ENCODE assay signal across 10 cellular contexts in the genomic region with DNA sequence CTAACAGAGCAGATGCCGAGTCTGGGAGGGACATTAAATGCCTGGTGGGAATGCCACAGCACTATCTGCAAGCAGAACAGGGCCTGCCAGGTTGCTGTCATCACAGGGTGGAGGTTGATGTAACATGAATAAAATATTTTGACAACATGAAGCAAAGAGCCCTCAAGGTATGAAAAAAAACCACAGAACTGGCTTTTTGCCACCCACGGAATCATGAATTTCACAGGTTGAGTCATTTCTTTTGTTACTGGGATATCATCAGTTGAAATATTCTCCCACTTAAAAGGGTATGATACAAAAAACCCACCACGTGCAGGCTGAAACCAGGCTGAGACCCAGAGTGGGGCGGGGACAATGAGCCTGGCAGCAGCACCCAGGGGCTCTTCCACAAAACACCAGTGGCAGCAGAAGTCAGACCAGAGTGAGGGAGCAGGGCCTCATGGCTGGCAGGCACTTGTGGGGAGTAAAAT.
DNase-seq lines count a peak whose midpoint lies in the region; ATAC-seq and TF ChIP-seq lines count a peak whose summit lies in the region.
"Had no signal": no experiment of that assay in that cellular context is flagged by ENCODE, and none has a peak within 500 bp of the region (broad histone marks: within the 10 kb centered on the region; RNA-seq: fewer than 3 reads in every experiment).

No MANE protein-coding gene starts in this region.

- TF ChIP-seq CTCF in testis (IDR thresholded peaks at IDR 0.05), result no peak

- DNase-seq in NCI-H226, result peak; percentile 95
- peak; percentile 22 for DNase-seq in dermis blood vessel endothelial cell
- peak; percentile 66 for DNase-seq in skeletal muscle cell (ENCODE audit: low read depth)
- DNase-seq in testis, result no peak
- DNase-seq in SIG-M5 treated with dmso at 0.1 percent for 504 hours (lab: John Stamatoyannopoulos, UW; ENCODE audit: unreplicated experiment), result no peak
- no peak for DNase-seq in activated naive CD4-positive, alpha-beta T cell (lab: John Stamatoyannopoulos, UW)
- DNase-seq in superior temporal gyrus (ENCODE audit: extremely low spot score), result no peak
- DNase-seq: adrenal gland, MV-4-11 had no signal

- peak; percentile 46 for ATAC-seq in GM18907 (IDR thresholded peaks at IDR 0.05; ENCODE audit: unreplicated experiment)

- 82 to 84% methylated on average over 4 of the region's 4 CpGs for WGBS in testis, 2 donors

- intact Hi-C loops in testis (cut with DNase I; ENCODE audit: low total_unique reads), result no loop called here

- no peaks in the 10 kb centered on the region for H3K27me3 ChIP-seq in testis
- H3K27me3 ChIP-seq: adrenal gland had no signal

- TF ChIP-seq POLR2A in testis (IDR thresholded peaks at IDR 0.05), result no peak

- no peaks in the 10 kb centered on the region for H3K36me3 ChIP-seq in testis (ENCODE audit: low read depth, missing control alignments)
- H3K36me3 ChIP-seq: adrenal gland had no signal

- H3K27ac ChIP-seq in testis, result no peak overlapping the region
- H3K27ac ChIP-seq: adrenal gland had no signal

- H3K4me3 ChIP-seq in skeletal muscle cell (ENCODE audit: low read depth, low read length) (no peak overlapping the region), testis (no peak overlapping the region)
- H3K4me3 ChIP-seq: adrenal gland had no signal

- no peaks in the 10 kb centered on the region for H3K4me1 ChIP-seq in testis
- H3K4me1 ChIP-seq: adrenal gland had no signal

- no peaks in the 10 kb centered on the region for H3K9me3 ChIP-seq in testis
- H3K9me3 ChIP-seq: adrenal gland had no signal

Comparison
In these comparisons a context has a peak if more than half of its experiments do, and no peak if none do; other contexts are left out.
1. DNase-seq: peak in NCI-H226 (single experiment), dermis blood vessel endothelial cell (single experiment) and skeletal muscle cell (single experiment); none in testis (single experiment), SIG-M5 treated with dmso at 0.1 percent for 504 hours (single experiment), activated naive CD4-positive, alpha-beta T cell (0 of 4) and superior temporal gyrus (single experiment).